14 cellular contexts compared by ENCODE assay signal in genomic region chr13:27967203-27967735, GRCh38. TPM values are rescaled to one million over a fixed set of nuclear protein-coding genes. Genes with fewer than 3 reads are reported as not detected.
DNase-seq lines count a peak whose midpoint lies in the region; ATAC-seq and TF ChIP-seq lines count a peak whose summit lies in the region.
"Had no signal": no experiment of that assay in that cellular context is flagged by ENCODE, and none has a peak within 500 bp of the region (broad histone marks: within the 10 kb centered on the region; RNA-seq: fewer than 3 reads in every experiment).

No MANE protein-coding gene starts in this region.

- H3K27ac Mint-ChIP-seq in activated T-helper 2 cell treated with anti-CD3 and anti-CD28 coated beads, Interferon-gamma antibody, Interleukin-2, Interleukin-4, amounts not matched to agents 10 μg/mL and 5 μg/mL and 100 μg/mL, durations not matched to agents 14 hours and 24 hours and 36 hours = peak overlapping the region; percentile 22
- H3K27ac Mint-ChIP-seq in nephron = no peak overlapping the region
- H3K27ac Mint-ChIP-seq: CD8-positive, alpha-beta T cell had no signal

- CTCF ChIA-PET in HCT116 (lab: Charles Lee) = interaction anchor here (1.8 to 2.9 kb wide), 4 partner anchors 13 to 605 kb away, joined by 6 to 14 read pairs (median 12); no protein-coding TSS in a partner anchor

- peaks cover 80% of the 10 kb centered on the region for H3K27me3 Mint-ChIP-seq in activated T-helper 2 cell treated with anti-CD3 and anti-CD28 coated beads, Interferon-gamma antibody, Interleukin-2, Interleukin-4, amounts not matched to agents 10 μg/mL and 5 μg/mL and 100 μg/mL, durations not matched to agents 14 hours and 24 hours and 36 hours (ENCODE audit: low read depth)
- peaks cover 100% of the 10 kb centered on the region for H3K27me3 Mint-ChIP-seq in nephron (ENCODE audit: low read depth)

- no peak overlapping the region for H3K4me3 Mint-ChIP-seq in activated T-helper 2 cell treated with anti-CD3 and anti-CD28 coated beads, Interferon-gamma antibody, Interleukin-2, Interleukin-4, amounts not matched to agents 10 μg/mL and 5 μg/mL and 100 μg/mL, durations not matched to agents 14 hours and 24 hours and 36 hours (ENCODE audit: low read depth)
- H3K4me3 Mint-ChIP-seq in nephron = peak overlapping the region; percentile 70 to 78 (median 76)

- no peaks in the 10 kb centered on the region for H3K36me3 Mint-ChIP-seq in activated T-helper 2 cell treated with anti-CD3 and anti-CD28 coated beads, Interferon-gamma antibody, Interleukin-2, Interleukin-4, amounts not matched to agents 10 μg/mL and 5 μg/mL and 100 μg/mL, durations not matched to agents 14 hours and 24 hours and 36 hours (ENCODE audit: low read depth)
- no peaks in the 10 kb centered on the region for H3K36me3 Mint-ChIP-seq in nephron (ENCODE audit: low read depth)
- H3K36me3 Mint-ChIP-seq: CD8-positive, alpha-beta T cell; naive thymus-derived CD4-positive, alpha-beta T cell had no signal

- H3K27me3 ChIP-seq in HCT116 (ENCODE audit: insufficient read depth, low read length) = no peaks in the 10 kb centered on the region
- H3K27me3 ChIP-seq in left lung = peaks cover 96 to 100% of the 10 kb centered on the region in 2 donors

- H3K36me3 ChIP-seq in HCT116 (ENCODE audit: control insufficient read depth in 1 of 2, insufficient read depth in 2 of 2, low read length in 2 of 2) (peaks cover 0 to 4% of the 10 kb centered on the region in 2 experiments; a peak in 1 of 4 replicates), left lung (no peaks in the 10 kb centered on the region)

- H3K9me2 ChIP-seq in HCT116 (ENCODE audit: insufficient read depth) = no peaks in the 10 kb centered on the region

- peak overlapping the region; percentile 94 for H3K9ac ChIP-seq in HCT116 (ENCODE audit: low read length)

- RAD21 ChIA-PET in HCT116 (lab: Charles Lee; ENCODE audit: low non-redundant PET in 1 of 2, low total read pairs in 2 of 2, uncharacterized antibody in 2 of 2, unreplicated experiment in 2 of 2) = no interaction called here

- DNase-seq in CD1c-positive myeloid dendritic cell (ENCODE audit: extremely low spot score) (peak; percentile 17), HCT116 (ENCODE audit: low read depth, low spot score) (no peak), NCI-H69 (lab: John Stamatoyannopoulos, UW) (no peak), AML-193 (lab: John Stamatoyannopoulos, UW) (no peak), left lung (no peak), activated gamma-delta T cell treated with Interleukin-2 at 50 U/mL for 16 hours (no peak)
- no peak for DNase-seq in activated T-helper 2 cell treated with anti-CD3 and anti-CD28 coated beads, Interferon-gamma antibody, Interleukin-2, Interleukin-4, amounts not matched to agents 10 μg/mL and 5 μg/mL and 100 μg/mL, durations not matched to agents 14 hours and 24 hours and 36 hours (ENCODE audit: low spot score)
- DNase-seq: activated effector memory CD4-positive, alpha-beta T cell treated with anti-CD3 and anti-CD28 coated beads, Interleukin-2, amount 50 U/mL, for 16 hours; CD8-positive, alpha-beta T cell; central memory CD4-positive, alpha-beta T cell; naive thymus-derived CD4-positive, alpha-beta T cell; stimulated activated CD8-positive, alpha-beta memory T cell treated with anti-CD3 and anti-CD28 coated beads, Interleukin-4, amount 100 ng/mL, for 48 hours had no signal

- no peak for ATAC-seq in HCT116
- ATAC-seq in left lung = no peak
- ATAC-seq: CD8-positive, alpha-beta T cell; K562; naive thymus-derived CD4-positive, alpha-beta T cell had no signal

- peaks cover 40% of the 10 kb centered on the region for H3K79me2 ChIP-seq in HCT116 (ENCODE audit: insufficient read depth, low read length)

- BruUV-seq in HCT116 (replicated peaks; lab: Mats Ljungman, UMichigan) = TSS peak; percentile 37

- no peak for TF ChIP-seq CTCF in HCT116 (IDR thresholded peaks at IDR 0.05 in 2 of 3, conservative IDR thresholded peaks at IDR 0.05 in 1 of 3; ENCODE audit: borderline replicate concordance in 1 of 3, insufficient read depth in 1 of 3, low read depth in 2 of 3, low read length in 2 of 3)
- TF ChIP-seq CTCF in nephron (IDR thresholded peaks at IDR 0.05; ENCODE audit: unreplicated experiment in 3 of 3) = no peak
- TF ChIP-seq CTCF in left lung (IDR thresholded peaks at IDR 0.05) = no peak

- POLR2A ChIA-PET in HCT116 (lab: Charles Lee) = no interaction called here

- TF ChIP-seq RAD21 in HCT116 (IDR thresholded peaks at IDR 0.05; ENCODE audit: low read depth) = no peak

- TF ChIP-seq POLR2A in HCT116 (IDR thresholded peaks at IDR 0.05; ENCODE audit: borderline replicate concordance, extremely low read depth, insufficient read depth, insufficient read length) = no peak

- H3K27ac ChIP-seq in HCT116 (ENCODE audit: low read depth, low read length) (peak overlapping the region; percentile 83), left lung (no peak overlapping the region)

- H3K9me3 Mint-ChIP-seq in activated T-helper 2 cell treated with anti-CD3 and anti-CD28 coated beads, Interferon-gamma antibody, Interleukin-2, Interleukin-4, amounts not matched to agents 10 μg/mL and 5 μg/mL and 100 μg/mL, durations not matched to agents 14 hours and 24 hours and 36 hours = no peaks in the 10 kb centered on the region
- H3K9me3 Mint-ChIP-seq in nephron = no peaks in the 10 kb centered on the region
- H3K9me3 Mint-ChIP-seq: CD8-positive, alpha-beta T cell had no signal

- intact Hi-C loops in HCT116 (cut with micrococcal nuclease) = loop anchor here (5.0 kb wide), 1 partner anchor 585 kb away; no protein-coding TSS in a partner anchor
- intact Hi-C loops in activated T-helper 2 cell treated with anti-CD3 and anti-CD28 coated beads, Interferon-gamma antibody, Interleukin-2, Interleukin-4, amounts not matched to agents 10 μg/mL and 5 μg/mL and 100 μg/mL, durations not matched to agents 14 hours and 24 hours and 36 hours (cut with micrococcal nuclease) = loop anchor here (2.0 to 5.0 kb wide), 2 partner anchors 44 to 145 kb away; no protein-coding TSS in a partner anchor
- intact Hi-C loops in left lung (cut with DNase I) = no loop called here

- H3K4me3 ChIP-seq in HCT116 (replicated peaks in 1 of 2; ENCODE audit: low read depth in 1 of 2, low read length in 2 of 2) = peak overlapping the region; percentile 81 to 84
- no peak overlapping the region for H3K4me3 ChIP-seq in left lung
- H3K4me3 ChIP-seq: K562 had no signal

- peak overlapping the region; percentile 97 for H3K4me2 ChIP-seq in HCT116 (ENCODE audit: low read length)

- no peaks in the 10 kb centered on the region for H3K4me1 Mint-ChIP-seq in activated T-helper 2 cell treated with anti-CD3 and anti-CD28 coated beads, Interferon-gamma antibody, Interleukin-2, Interleukin-4, amounts not matched to agents 10 μg/mL and 5 μg/mL and 100 μg/mL, durations not matched to agents 14 hours and 24 hours and 36 hours (ENCODE audit: low read depth)
- peaks cover 20% of the 10 kb centered on the region for H3K4me1 Mint-ChIP-seq in nephron

- H2AFZ ChIP-seq in HCT116 (ENCODE audit: low read depth, low read length, poor library complexity, severe bottlenecking) = no peak overlapping the region

- H4K20me1 ChIP-seq in HCT116 (ENCODE audit: insufficient read depth) = no peaks in the 10 kb centered on the region

- H3K9me3 ChIP-seq in HCT116 (ENCODE audit: control insufficient read depth in 1 of 2, insufficient read depth in 1 of 2, low read depth in 1 of 2, low read length in 2 of 2) (no peaks in the 10 kb centered on the region), left lung (no peaks in the 10 kb centered on the region)

- H3K4me1 ChIP-seq in HCT116 (ENCODE audit: control insufficient read depth in 1 of 2, insufficient read depth in 2 of 2, low read length in 2 of 2) (peaks cover 6 to 20% of the 10 kb centered on the region in 2 experiments; a peak in 3 of 4 replicates), left lung (peaks cover 0 to 26% of the 10 kb centered on the region in 2 donors)

TF ChIP-seq in HCT116, 20 proteins besides CTCF, POLR2A, EP300 and RAD21 (continues in another document):
- TF ChIP-seq SIN3A (IDR thresholded peaks at IDR 0.05; ENCODE audit: low read depth) (no peak), MAX (IDR thresholded peaks at IDR 0.05) (no peak), TCF7L2 (IDR thresholded peaks at IDR 0.05; ENCODE audit: borderline replicate concordance, extremely low read depth, insufficient read depth, insufficient read length) (no peak), JUND (IDR thresholded peaks at IDR 0.05) (no peak)

RNA-seq across cellular contexts. Expression of gene CDX2, which starts 1.8 kb away (rescaled TPM):
- 12.5 TPM for total RNA-seq in HCT116 (2021; ENCODE audit: unreplicated experiment)
- polyA plus RNA-seq in HCT116 (2012) = 10.4 and 11.8 TPM in 2 replicates
- total RNA-seq in activated T-helper 2 cell treated with anti-CD3 and anti-CD28 coated beads, Interferon-gamma antibody, Interleukin-2, Interleukin-4, amounts not matched to agents 10 μg/mL and 5 μg/mL and 100 μg/mL, durations not matched to agents 14 hours and 24 hours and 36 hours = not detected in 2 replicates
- total RNA-seq in left lung = not detected
- total RNA-seq: CD8-positive, alpha-beta T cell; naive thymus-derived CD4-positive, alpha-beta T cell had no signal
- polyA plus RNA-seq: K562; naive thymus-derived CD4-positive, alpha-beta T cell had no signal

RNA-seq across cellular contexts. Expression of gene URAD, which starts 21.2 kb away (rescaled TPM):
- total RNA-seq in HCT116 (2021; ENCODE audit: unreplicated experiment) = not detected
- not detected in 2 replicates for polyA plus RNA-seq in HCT116 (2012)
- not detected in 2 replicates for total RNA-seq in activated T-helper 2 cell treated with anti-CD3 and anti-CD28 coated beads, Interferon-gamma antibody, Interleukin-2, Interleukin-4, amounts not matched to agents 10 μg/mL and 5 μg/mL and 100 μg/mL, durations not matched to agents 14 hours and 24 hours and 36 hours
- not detected for total RNA-seq in left lung
- total RNA-seq: CD8-positive, alpha-beta T cell; K562; naive thymus-derived CD4-positive, alpha-beta T cell had no signal
- polyA plus RNA-seq: K562; naive thymus-derived CD4-positive, alpha-beta T cell had no signal

RNA-seq across cellular contexts. Expression of gene PDX1, which starts 47.5 kb away (rescaled TPM):
- total RNA-seq in HCT116 (2021; ENCODE audit: unreplicated experiment) (1.7 TPM), left lung (not detected)
- 0.31 and 0.82 TPM in 2 replicates for polyA plus RNA-seq in HCT116 (2012)
- not detected in 2 replicates for total RNA-seq in activated T-helper 2 cell treated with anti-CD3 and anti-CD28 coated beads, Interferon-gamma antibody, Interleukin-2, Interleukin-4, amounts not matched to agents 10 μg/mL and 5 μg/mL and 100 μg/mL, durations not matched to agents 14 hours and 24 hours and 36 hours
- total RNA-seq: CD8-positive, alpha-beta T cell; K562; naive thymus-derived CD4-positive, alpha-beta T cell had no signal
- polyA plus RNA-seq: K562; naive thymus-derived CD4-positive, alpha-beta T cell had no signal

Comparison
In these comparisons a context has a peak if more than half of its experiments do, and no peak if none do; other contexts are left out.
1. H3K4me3 ChIP-seq: peak in HCT116 (2 of 2); none in left lung (0 of 2).
2. RNA of gene CDX2, which starts 1.8 kb away (total RNA-seq): 12.5 TPM in HCT116 (single experiment); not detected in activated T-helper 2 cell treated with anti-CD3 and anti-CD28 coated beads, Interferon-gamma antibody, Interleukin-2, Interleukin-4, amounts not matched to agents 10 μg/mL and 5 μg/mL and 100 μg/mL, durations not matched to agents 14 hours and 24 hours and 36 hours and not detected in left lung; every median in the first group is over 10 times any median in the second.
3. intact Hi-C loops: an anchor here in HCT116 (5.0 kb wide) and activated T-helper 2 cell treated with anti-CD3 and anti-CD28 coated beads, Interferon-gamma antibody, Interleukin-2, Interleukin-4, amounts not matched to agents 10 μg/mL and 5 μg/mL and 100 μg/mL, durations not matched to agents 14 hours and 24 hours and 36 hours (2.0 to 5.0 kb wide); none called in left lung.